ENCODE assay signal across 9 cellular contexts in genomic region chr19:12833747-12834417, GRCh38. TPM values are rescaled to one million over a fixed set of nuclear protein-coding genes. Genes with fewer than 3 reads are reported as not detected.
DNase-seq lines count a peak whose midpoint lies in the region; ATAC-seq and TF ChIP-seq lines count a peak whose summit lies in the region.
"Had no signal": no experiment of that assay in that cellular context is flagged by ENCODE, and none has a peak within 500 bp of the region (broad histone marks: within the 10 kb centered on the region; RNA-seq: fewer than 3 reads in every experiment).

No MANE protein-coding gene starts in this region.

- H3K9me3 ChIP-seq in SU-DHL-6 (ENCODE audit: insufficient read depth, low read length) (no peaks in the 10 kb centered on the region), neural cell (ENCODE audit: low read length) (no peaks in the 10 kb centered on the region)

- H3K9me2 ChIP-seq in SU-DHL-6 (replicated peaks; ENCODE audit: insufficient read depth, low read length) (no peaks in the 10 kb centered on the region), neural cell (ENCODE audit: insufficient read depth, low read length) (no peaks in the 10 kb centered on the region)

- intact Hi-C loops in dorsolateral prefrontal cortex (cut with DNase I), result no loop called here

- H3K9ac ChIP-seq in SU-DHL-6 (ENCODE audit: low read length) (peak overlapping the region; percentile 71), neural cell (ENCODE audit: low read length) (peak overlapping the region; percentile 72)

- H3F3A ChIP-seq in SU-DHL-6 (ENCODE audit: insufficient read depth), result peaks cover 13% of the 10 kb centered on the region
- H3F3A ChIP-seq in neural cell (ENCODE audit: insufficient read depth, low read length, poor library complexity, severe bottlenecking), result no peaks in the 10 kb centered on the region

- DNase-seq in AG10803 (ENCODE audit: low read depth) (no peak), HL-60 (ENCODE audit: low read depth in 1 of 2, low spot score in 1 of 2) (no peak), dorsolateral prefrontal cortex (peak in 4 of 10 donors; percentile 47 to 71 (median 61)), NCI-H187 (lab: John Stamatoyannopoulos, UW) (no peak), OCI-M2 (lab: John Stamatoyannopoulos, UW; ENCODE audit: unreplicated experiment) (no peak)

- peaks cover 67% of the 10 kb centered on the region for H3K27me3 ChIP-seq in HL-60 (ENCODE audit: insufficient read depth, poor library complexity, severe bottlenecking)
- no peaks in the 10 kb centered on the region for H3K27me3 ChIP-seq in SU-DHL-6 (ENCODE audit: low read length)
- H3K27me3 ChIP-seq in dorsolateral prefrontal cortex, result peaks cover 0 to 99% (median 38%) of the 10 kb centered on the region in 45 donors
- peaks cover 53% of the 10 kb centered on the region for H3K27me3 ChIP-seq in neural cell (ENCODE audit: insufficient read depth, low read depth, low read length)

- no peaks in the 10 kb centered on the region for H4K20me1 ChIP-seq in SU-DHL-6 (ENCODE audit: low read depth, low read length)
- no peaks in the 10 kb centered on the region for H4K20me1 ChIP-seq in neural cell (ENCODE audit: insufficient read depth)

- no peaks in the 10 kb centered on the region for H3K79me2 ChIP-seq in SU-DHL-6 (ENCODE audit: insufficient read depth, low read length)
- peaks cover 5% of the 10 kb centered on the region for H3K79me2 ChIP-seq in neural cell (replicated peaks; ENCODE audit: insufficient read depth, low read length)

- TF ChIP-seq EP300 in neural cell (conservative IDR thresholded peaks at IDR 0.05; ENCODE audit: poor library complexity, severe bottlenecking), result no peak

- H3K27ac ChIP-seq in HL-60 (replicated peaks) (no peak overlapping the region), SU-DHL-6 (ENCODE audit: low read depth, low read length) (no peak overlapping the region), dorsolateral prefrontal cortex (peak overlapping the region in 40 of 59 donors; percentile 7 to 85 (median 65)), neural cell (ENCODE audit: low read length) (no peak overlapping the region)

- TF ChIP-seq RAD21 in neural cell (conservative IDR thresholded peaks at IDR 0.05), result no peak

- no peak for ATAC-seq in HG03442 (IDR thresholded peaks at IDR 0.05; ENCODE audit: unreplicated experiment)

- no peaks in the 10 kb centered on the region for H3K36me3 ChIP-seq in SU-DHL-6 (ENCODE audit: low read length)
- H3K36me3 ChIP-seq in neural cell (ENCODE audit: insufficient read depth, low read length), result no peaks in the 10 kb centered on the region

- H3K4me3 ChIP-seq in AG10803 (ENCODE audit: low read length) (peak overlapping the region; percentile 37), HL-60 (replicated peaks; ENCODE audit: insufficient read depth, low read length) (peak overlapping the region; percentile 33), SU-DHL-6 (ENCODE audit: insufficient read depth, low read length, poor library complexity, severe bottlenecking) (peak overlapping the region; percentile 81), dorsolateral prefrontal cortex (peak overlapping the region; percentile 25 to 73 (median 60)), neural cell (ENCODE audit: low read length) (peak overlapping the region; percentile 79)

- H2AFZ ChIP-seq in SU-DHL-6 (ENCODE audit: low read depth, low read length, severe bottlenecking) (peak overlapping the region; percentile 94), neural cell (ENCODE audit: low read depth, low read length) (no peak overlapping the region)

- H3K4me2 ChIP-seq in SU-DHL-6 (ENCODE audit: low read depth, low read length, poor library complexity, severe bottlenecking) (peak overlapping the region; percentile 60), neural cell (ENCODE audit: low read length) (no peak overlapping the region)

- TF ChIP-seq CTCF in AG10803 (conservative IDR thresholded peaks at IDR 0.05; ENCODE audit: low read length), result no peak
- TF ChIP-seq CTCF in HL-60 (IDR thresholded peaks at IDR 0.05; ENCODE audit: insufficient read depth, low read length), result no peak
- TF ChIP-seq CTCF in SU-DHL-6 (IDR thresholded peaks at IDR 0.05; ENCODE audit: insufficient read depth, low read length, poor library complexity, severe bottlenecking), result no peak
- TF ChIP-seq CTCF in dorsolateral prefrontal cortex (IDR thresholded peaks at IDR 0.05 in 54 of 56, conservative IDR thresholded peaks at IDR 0.05 in 2 of 56; ENCODE audit: low read depth in 1 of 56, partially characterized antibody in 56 of 56), result no peak
- peak; percentile 35 for TF ChIP-seq CTCF in neural cell (IDR thresholded peaks at IDR 0.05; ENCODE audit: poor library complexity, severe bottlenecking)

TF ChIP-seq in neural cell, 6 proteins besides CTCF, POLR2A, EP300 and RAD21:
- no peak for TF ChIP-seq SMC3 (conservative IDR thresholded peaks at IDR 0.05; ENCODE audit: poor library complexity)
- peak; percentile 35 for TF ChIP-seq POLR2AphosphoS5 (IDR thresholded peaks at IDR 0.05)

RNA-seq across cellular contexts. Expression of gene RTBDN, which starts 0.5 kb away (rescaled TPM):
- total RNA-seq in dorsolateral prefrontal cortex, result 10 to 100 TPM in 91 of 120 experiments, 1 to 10 TPM in 29; 3.6 to 23.1 (median 12.0) TPM
- polyA plus RNA-seq in neural cell, result 1.0 TPM in 1 of 2 replicates, not detected in the other
- not detected in 2 replicates for polyA minus RNA-seq in neural cell
- total RNA-seq: dermis microvascular lymphatic vessel endothelial cell had no signal

RNA-seq across cellular contexts. Expression of gene MAST1, which starts 4.4 kb away (rescaled TPM):
- 100 to 1,000 TPM in 108 of 120 experiments, 10 to 100 TPM in 12; 55.0 to 260 (median 142) TPM for total RNA-seq in dorsolateral prefrontal cortex
- polyA plus RNA-seq in neural cell, result 65.0 and 105 TPM in 2 replicates
- 79.9 and 80.7 TPM in 2 replicates for polyA minus RNA-seq in neural cell

RNA-seq across cellular contexts. Expression of gene RNASEH2A, which starts 27.5 kb away (rescaled TPM):
- 10 to 100 TPM in 10 of 120 experiments, 1 to 10 TPM in 110; 1.6 to 13.4 (median 6.0) TPM for total RNA-seq in dorsolateral prefrontal cortex
- 25.7 and 28.2 TPM in 2 replicates for polyA plus RNA-seq in neural cell
- polyA minus RNA-seq in neural cell, result 14.1 and 14.8 TPM in 2 replicates

RNA-seq across cellular contexts. Expression of gene THSD8, which starts 32.0 kb away (rescaled TPM):
- 1 to 10 TPM in 86 of 120 experiments, under 1 TPM in 8, not detected in 26; 0.63 to 7.4 (median 2.4) TPM for total RNA-seq in dorsolateral prefrontal cortex
- polyA plus RNA-seq in neural cell, result not detected in 2 replicates
- not detected in 2 replicates for polyA minus RNA-seq in neural cell
- total RNA-seq: dermis microvascular lymphatic vessel endothelial cell had no signal

RNA-seq across cellular contexts. Expression of gene PRDX2, which starts 32.3 kb away (rescaled TPM):
- 100 to 1,000 TPM; 234 to 491 (median 396) TPM for total RNA-seq in dorsolateral prefrontal cortex
- 832 and 882 TPM in 2 replicates for polyA plus RNA-seq in neural cell
- 318 and 324 TPM in 2 replicates for polyA minus RNA-seq in neural cell

Comparison
In these comparisons a context has a peak if more than half of its experiments do, and no peak if none do; other contexts are left out.
1. H3K27ac ChIP-seq: peak in dorsolateral prefrontal cortex (40 of 59); none in HL-60 (single experiment), SU-DHL-6 (single experiment) and neural cell (single experiment).
2. Peak in every context shown above with its lines, with median percentiles within 50 percentile points of each other: H3K4me3 ChIP-seq.